1 cellular context compared by ENCODE assay signal in genomic region chr18:77320960-77321559, GRCh38.
TF ChIP-seq lines count a peak whose summit lies in the region.

No MANE protein-coding gene starts in this region.

TF ChIP-seq in neural cell, 6 proteins besides CTCF, POLR2A, EP300 and RAD21 (continued from another document):
- TF ChIP-seq POLR2AphosphoS5 (IDR thresholded peaks at IDR 0.05) (peak; percentile 98), TAF1 (IDR thresholded peaks at IDR 0.05; ENCODE audit: low read depth) (peak; percentile 26), EZH2 (IDR thresholded peaks at IDR 0.05; ENCODE audit: borderline replicate concordance, insufficient read depth, low read length, poor library complexity, severe bottlenecking) (no peak)
